17 cellular contexts compared by ENCODE assay signal in the genomic region with DNA sequence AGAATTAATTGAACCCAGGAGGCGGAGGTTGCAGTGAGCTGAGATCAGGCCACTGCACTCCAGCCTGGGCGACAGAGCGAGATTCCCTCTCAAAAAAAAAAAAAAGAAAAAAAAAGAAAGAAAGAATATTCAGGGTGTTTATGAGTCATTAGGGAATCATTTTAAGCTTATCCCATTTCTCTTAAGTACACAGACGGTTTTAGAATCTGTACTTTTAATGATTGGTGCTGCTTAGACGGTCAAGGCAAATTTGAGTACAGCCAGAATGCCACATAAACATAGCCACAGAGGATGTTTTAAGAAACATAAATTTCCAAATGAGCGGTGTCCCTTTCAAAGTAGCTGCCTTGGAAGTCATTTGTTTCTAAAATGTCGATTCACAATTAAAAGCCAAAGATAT.
"Had no signal": no experiment of that assay in that cellular context is flagged by ENCODE, and none has a peak within 500 bp of the region (broad histone marks: within the 10 kb centered on the region; RNA-seq: fewer than 3 reads in every experiment).

No MANE protein-coding gene starts in this region.

- H3K9me3 ChIP-seq: gastrocnemius medialis, heart right ventricle, mucosa of descending colon had no signal

- H3K36me3 Mint-ChIP-seq: activated naive CD8-positive, alpha-beta T cell; type B pancreatic cell had no signal

- ATAC-seq: gastrocnemius medialis; heart right ventricle; mucosa of descending colon; naive thymus-derived CD8-positive, alpha-beta T cell had no signal

- H3K9me3 Mint-ChIP-seq: activated CD4-positive, alpha-beta T cell treated with anti-CD3 and anti-CD28 coated beads, Interleukin-2, amount 10 ng/mL, durations not matched to agents 24 days and 14 days; dendritic cell treated with granulocyte-macrophage colony-stimulating factor and Interleukin-4, amounts not matched to agents 40 ng/mL and 50 ng/mL, for 4 days; naive thymus-derived CD8-positive, alpha-beta T cell; stimulated activated naive CD8-positive, alpha-beta T cell treated with anti-CD3 and anti-CD28 coated beads, Interleukin-15, Interleukin-2, amounts not matched to agents 100 ng/mL and 50 ng/mL, for 24 hours; T-helper 2 cell treated with Interferon-gamma antibody and Interleukin-4, amounts not matched to agents 5 μg/mL and 100 μg/mL, for 36 hours; type B pancreatic cell had no signal

- H3K4me3 Mint-ChIP-seq: activated CD4-positive, alpha-beta T cell treated with anti-CD3 and anti-CD28 coated beads, Interleukin-2, amount 10 ng/mL, durations not matched to agents 24 days and 14 days; activated naive CD8-positive, alpha-beta T cell; dendritic cell treated with granulocyte-macrophage colony-stimulating factor and Interleukin-4, amounts not matched to agents 40 ng/mL and 50 ng/mL, for 4 days; stimulated activated naive CD8-positive, alpha-beta T cell treated with anti-CD3 and anti-CD28 coated beads, Interleukin-15, Interleukin-2, amounts not matched to agents 100 ng/mL and 50 ng/mL, for 24 hours; T-helper 2 cell treated with Interferon-gamma antibody and Interleukin-4, amounts not matched to agents 5 μg/mL and 100 μg/mL, for 36 hours; type B pancreatic cell had no signal

- H3K27me3 Mint-ChIP-seq: activated naive CD8-positive, alpha-beta T cell; dendritic cell treated with granulocyte-macrophage colony-stimulating factor and Interleukin-4, amounts not matched to agents 40 ng/mL and 50 ng/mL, for 4 days; naive thymus-derived CD8-positive, alpha-beta T cell; stimulated activated naive CD8-positive, alpha-beta T cell treated with anti-CD3 and anti-CD28 coated beads, Interleukin-15, Interleukin-2, amounts not matched to agents 100 ng/mL and 50 ng/mL, for 24 hours; type B pancreatic cell had no signal

- H3K27ac ChIP-seq: heart right ventricle had no signal

- DNase-seq: activated CD4-positive, alpha-beta T cell treated with anti-CD3 and anti-CD28 coated beads, Interleukin-2, amount 10 ng/mL, durations not matched to agents 24 days and 14 days; activated CD4-positive, CD25-positive, alpha-beta regulatory T cell; activated CD8-positive, alpha-beta memory T cell treated with anti-CD3 and anti-CD28 coated beads, Interleukin-2, amount 50 U/mL, for 48 hours; activated gamma-delta T cell treated with Interleukin-2 at 50 U/mL for 16 hours; amygdala; effector memory CD4-positive, alpha-beta T cell; gastrocnemius medialis; heart right ventricle; mucosa of descending colon; naive thymus-derived CD8-positive, alpha-beta T cell; posterior cingulate gyrus; small intestine had no signal

- H3K27ac Mint-ChIP-seq: activated CD4-positive, alpha-beta T cell treated with anti-CD3 and anti-CD28 coated beads, Interleukin-2, amount 10 ng/mL, durations not matched to agents 24 days and 14 days; activated naive CD8-positive, alpha-beta T cell; dendritic cell treated with granulocyte-macrophage colony-stimulating factor and Interleukin-4, amounts not matched to agents 40 ng/mL and 50 ng/mL, for 4 days; naive thymus-derived CD8-positive, alpha-beta T cell; stimulated activated naive CD8-positive, alpha-beta T cell treated with anti-CD3 and anti-CD28 coated beads, Interleukin-15, Interleukin-2, amounts not matched to agents 100 ng/mL and 50 ng/mL, for 24 hours; T-helper 2 cell treated with Interferon-gamma antibody and Interleukin-4, amounts not matched to agents 5 μg/mL and 100 μg/mL, for 36 hours; type B pancreatic cell had no signal

- H3K4me3 ChIP-seq: gastrocnemius medialis, heart right ventricle, mucosa of descending colon had no signal

- H3K27me3 ChIP-seq: gastrocnemius medialis, heart right ventricle had no signal
